Comparison of ENCODE assay signal across 18 cellular contexts in the genomic region with DNA sequence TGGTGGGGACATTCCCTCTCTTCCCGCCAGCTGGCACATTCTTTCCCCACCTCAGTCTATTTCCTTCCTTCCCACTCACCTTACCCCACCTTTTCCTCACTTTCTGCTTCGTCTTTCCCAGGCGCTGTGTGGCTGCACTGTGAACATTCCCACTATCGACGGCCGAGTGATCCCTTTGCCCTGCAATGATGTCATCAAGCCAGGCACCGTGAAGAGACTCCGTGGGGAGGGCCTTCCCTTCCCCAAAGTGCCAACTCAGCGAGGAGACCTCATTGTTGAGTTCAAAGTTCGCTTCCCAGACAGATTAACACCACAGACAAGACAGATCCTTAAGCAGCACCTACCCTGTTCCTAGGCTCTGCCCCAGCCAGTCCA. TPM values are rescaled to one million over a fixed set of nuclear protein-coding genes. Genes with fewer than 3 reads are reported as not detected.
DNase-seq lines count a peak whose midpoint lies in the region; TF ChIP-seq lines count a peak whose summit lies in the region.
"Had no signal": no experiment of that assay in that cellular context is flagged by ENCODE, and none has a peak within 500 bp of the region (broad histone marks: within the 10 kb centered on the region; RNA-seq: fewer than 3 reads in every experiment).

No MANE protein-coding gene starts in this region.

- TF ChIP-seq CTCF in RWPE1 (conservative IDR thresholded peaks at IDR 0.05; ENCODE audit: low read depth) (no peak), hepatocyte (IDR thresholded peaks at IDR 0.05; ENCODE audit: poor library complexity) (no peak)

- H3K4me2 ChIP-seq in GM23248 (ENCODE audit: unreplicated experiment) = no peak overlapping the region
- H3K4me2 ChIP-seq in hepatocyte = peak overlapping the region; percentile 57

- H3K4me1 ChIP-seq in GM23248 (ENCODE audit: insufficient read depth) = peaks cover 62% of the 10 kb centered on the region
- peaks cover 24% of the 10 kb centered on the region for H3K4me1 ChIP-seq in hepatocyte (ENCODE audit: insufficient read depth)

- H2AFZ ChIP-seq in GM23248 = no peak overlapping the region
- H2AFZ ChIP-seq in hepatocyte = no peak overlapping the region

- 89 to 94% methylated on average over 10 of the region's 10 CpGs for whole genome bisulfite sequencing in GM23248 (ENCODE audit: low coverage in 1 of 2, low lambda C conversion rate in 2 of 2, missing lambda C conversion rate in 2 of 2), 2 experiments
- 65% methylated on average over 10 of the region's 10 CpGs for WGBS in hepatocyte (ENCODE audit: low lambda C conversion rate, missing lambda C conversion rate)

- no peak overlapping the region for H3K9ac ChIP-seq in GM23248

- no peaks in the 10 kb centered on the region for H3K9me3 ChIP-seq in GM23248 (ENCODE audit: low read depth)
- H3K9me3 ChIP-seq in hepatocyte (ENCODE audit: low read depth) = no peaks in the 10 kb centered on the region
- H3K9me3 ChIP-seq: thoracic aorta had no signal

- H4K20me1 ChIP-seq in GM23248 (ENCODE audit: insufficient read depth) (no peaks in the 10 kb centered on the region), hepatocyte (ENCODE audit: insufficient read depth, poor library complexity, severe bottlenecking) (no peaks in the 10 kb centered on the region)

- no peak for DNase-seq in GM23248
- DNase-seq in RWPE1 (ENCODE audit: low spot score) = no peak
- peak; percentile 77 for DNase-seq in hepatocyte (ENCODE audit: low spot score)
- DNase-seq in renal cortical epithelial cell (ENCODE audit: low read depth) = peak; percentile 83
- DNase-seq in activated effector memory CD4-positive, alpha-beta T cell treated with Interleukin-2 at 50 U/mL for 16 hours = no peak
- no peak for DNase-seq in stimulated activated CD4-positive, alpha-beta T cell treated with anti-CD3 and anti-CD28 coated beads, Interleukin-2, amount 100 ng/mL, for 24 hours
- DNase-seq in H4 (ENCODE audit: low spot score) = no peak
- DNase-seq: activated CD4-positive, alpha-beta T cell treated with anti-CD3 and anti-CD28 coated beads for 4 hours; activated CD8-positive, alpha-beta memory T cell treated with anti-CD3 and anti-CD28 coated beads, Interleukin-2, amount 50 U/mL, for 4 hours; activated naive CD4-positive, alpha-beta T cell treated with anti-CD3 and anti-CD28 coated beads, Interleukin-2, amount 10 ng/mL, durations not matched to agents 7 days and 5 days; effector CD4-positive, alpha-beta T cell; naive thymus-derived CD4-positive, alpha-beta T cell; NCI-H2081 treated with DMSO at 0.1 percent for 48 hours; NCI-H510A treated with DMSO at 0.1 percent for 48 hours; stimulated activated CD4-positive, alpha-beta T cell treated with anti-CD3 and anti-CD28 coated beads, Interleukin-2, amount 100 ng/mL, for 48 hours; T-helper 9 cell had no signal

- H3K36me3 ChIP-seq in GM23248 (ENCODE audit: low read depth) = no peaks in the 10 kb centered on the region
- no peaks in the 10 kb centered on the region for H3K36me3 ChIP-seq in hepatocyte (replicated peaks; ENCODE audit: insufficient read depth, low read depth)

- H3K27me3 ChIP-seq in GM23248 (replicated peaks; ENCODE audit: insufficient read depth) (no peaks in the 10 kb centered on the region), hepatocyte (no peaks in the 10 kb centered on the region)

- H3K4me3 ChIP-seq in GM23248 (no peak overlapping the region), hepatocyte (no peak overlapping the region)
- H3K4me3 ChIP-seq: lung, thoracic aorta had no signal

- in situ Hi-C loops in GM23248 (cut with MboI) = no loop called here

- H3K9me2 ChIP-seq in GM23248 (ENCODE audit: insufficient read depth) = no peaks in the 10 kb centered on the region
- H3K9me2 ChIP-seq in hepatocyte (replicated peaks; ENCODE audit: insufficient read depth) = no peaks in the 10 kb centered on the region

- CTCF ChIA-PET in RWPE1 (lab: Yijun Ruan, JAX) = interaction anchor here (0.6 to 1.9 kb wide), 2 partner anchors 55 to 1522 kb away, joined by 3 to 5 read pairs; no protein-coding TSS in a partner anchor

- H3K79me2 ChIP-seq in GM23248 (ENCODE audit: insufficient read depth) = 0 out of 2 replicates have a peak, but pooled peaks cover 5% of the 10 kb centered on the region
- no peaks in the 10 kb centered on the region for H3K79me2 ChIP-seq in hepatocyte

- H3K27ac ChIP-seq in GM23248 (0 out of 2 replicates have a peak overlapping the region, but pooled peaks have one; percentile 96), RWPE1 (peak overlapping the region; percentile 94), hepatocyte (peak overlapping the region; percentile 94)

- H3F3A ChIP-seq in GM23248 (ENCODE audit: insufficient read depth) = peaks cover 58% of the 10 kb centered on the region

- POLR2A ChIA-PET in RWPE1 (lab: Yijun Ruan, JAX; ENCODE audit: low non-redundant PET) = no interaction called here

RNA-seq across cellular contexts. Expression of a gene that starts 7.3 kb away (rescaled TPM):
- 13.4 and 24.2 TPM in 2 replicates for total RNA-seq in GM23248 (2014; rRNA removed; shearing (Covaris generic))
- polyA plus RNA-seq in GM23248 (2016; fragmentation: Nextera tagmentation; extraction: Ambion mirVana) (10.7 and 10.9 TPM in 2 replicates), hepatocyte (6.0 and 7.0 TPM in 2 replicates)
- total RNA-seq in hepatocyte (7.6 and 8.2 TPM in 2 replicates), renal cortical epithelial cell (8.7 and 13.4 TPM in 2 replicates)
- total RNA-seq in H4 (2014; rRNA removed; shearing (Covaris generic)) = 7.2 and 9.2 TPM in 2 replicates

RNA-seq across cellular contexts. Expression of a gene that starts 38.8 kb away (rescaled TPM):
- total RNA-seq in GM23248 (2014; rRNA removed; shearing (Covaris generic)) = 0.25 TPM in 1 of 2 replicates, not detected in the other
- polyA plus RNA-seq in GM23248 (2016; fragmentation: Nextera tagmentation; extraction: Ambion mirVana) (0.34 TPM in 1 of 2 replicates, not detected in the other), hepatocyte (0.06 and 0.11 TPM in 2 replicates)
- total RNA-seq in hepatocyte (0.08 and 0.67 TPM in 2 replicates), renal cortical epithelial cell (under 0.01 TPM in 1 of 2 replicates, not detected in the other)
- total RNA-seq in H4 (2014; rRNA removed; shearing (Covaris generic)) = not detected in 2 replicates
- total RNA-seq: naive thymus-derived CD4-positive, alpha-beta T cell had no signal
- polyA plus RNA-seq: naive thymus-derived CD4-positive, alpha-beta T cell had no signal

Comparison
In these comparisons a context has a peak if more than half of its experiments do, and no peak if none do; other contexts are left out.
1. DNase-seq: peak in hepatocyte (single experiment) and renal cortical epithelial cell (single experiment); none in GM23248 (single experiment), RWPE1 (single experiment), activated effector memory CD4-positive, alpha-beta T cell treated with Interleukin-2 at 50 U/mL for 16 hours (single experiment), stimulated activated CD4-positive, alpha-beta T cell treated with anti-CD3 and anti-CD28 coated beads, Interleukin-2, amount 100 ng/mL, for 24 hours (0 of 2) and H4 (single experiment).
2. Peak in every context shown above with its lines, with median percentiles within 50 percentile points of each other: H3K27ac ChIP-seq.